Comparison of ENCODE assay signal across 13 cellular contexts in genomic region chr12:104011265-104011664, GRCh38. TPM values are rescaled to one million over a fixed set of nuclear protein-coding genes. Genes with fewer than 3 reads are reported as not detected.
DNase-seq lines count a peak whose midpoint lies in the region; ATAC-seq, FAIRE-seq and TF ChIP-seq lines count a peak whose summit lies in the region.
"Had no signal": no experiment of that assay in that cellular context is flagged by ENCODE, and none has a peak within 500 bp of the region (broad histone marks: within the 10 kb centered on the region; RNA-seq: fewer than 3 reads in every experiment).

No MANE protein-coding gene starts in this region.

- TF ChIP-seq CTCF in osteocyte (IDR thresholded peaks at IDR 0.05) = no peak

- DNase-seq in Daoy (ENCODE audit: low read depth) = peak; percentile 88
- DNase-seq in RCC 7860 (ENCODE audit: low spot score) = peak; percentile 51
- peak; percentile 78 for DNase-seq in epithelial cell of prostate (ENCODE audit: low read depth, low spot score)
- no peak for DNase-seq in osteocyte (ENCODE audit: extremely low spot score, unreplicated experiment)
- DNase-seq in T-helper 17 cell = no peak
- DNase-seq in NCI-H1417 (lab: John Stamatoyannopoulos, UW) = no peak
- no peak for DNase-seq in NCI-H2107 treated with DMSO at 0.1 percent for 48 hours (lab: John Stamatoyannopoulos, UW; ENCODE audit: unreplicated experiment)
- DNase-seq: mucosa of descending colon; stimulated activated CD8-positive, alpha-beta memory T cell treated with anti-CD3 and anti-CD28 coated beads, Interleukin-4, amount 100 ng/mL, for 48 hours had no signal

- H3K4me1 Mint-ChIP-seq in osteocyte (ENCODE audit: unreplicated experiment) = peaks cover 29% of the 10 kb centered on the region
- H3K4me1 Mint-ChIP-seq in T-helper 17 cell = no peaks in the 10 kb centered on the region

- peaks cover 18% of the 10 kb centered on the region for H3K36me3 Mint-ChIP-seq in osteocyte (ENCODE audit: unreplicated experiment)
- peaks cover 7% of the 10 kb centered on the region for H3K36me3 Mint-ChIP-seq in T-helper 17 cell (ENCODE audit: low read depth)

- H3K4me3 Mint-ChIP-seq in osteocyte (ENCODE audit: unreplicated experiment) = no peak overlapping the region
- H3K4me3 Mint-ChIP-seq in T-helper 17 cell = no peak overlapping the region
- H3K4me3 Mint-ChIP-seq: T-helper 2 cell treated with Interferon-gamma antibody and Interleukin-4, amounts not matched to agents 5 μg/mL and 100 μg/mL, for 36 hours had no signal

- ATAC-seq in GM19463 (IDR thresholded peaks at IDR 0.05; ENCODE audit: unreplicated experiment) (no peak), T-helper 17 cell (no peak)
- ATAC-seq: mucosa of descending colon had no signal

- H3K27ac ChIP-seq in epithelial cell of prostate = peak overlapping the region; percentile 84
- H3K27ac ChIP-seq: hepatocyte, KMS-11 had no signal

- no peaks in the 10 kb centered on the region for H3K27me3 Mint-ChIP-seq in osteocyte (ENCODE audit: unreplicated experiment)
- peaks cover 34% of the 10 kb centered on the region for H3K27me3 Mint-ChIP-seq in T-helper 17 cell

- H3K27ac Mint-ChIP-seq in osteocyte (ENCODE audit: unreplicated experiment) = peak overlapping the region; percentile 40
- no peak overlapping the region for H3K27ac Mint-ChIP-seq in T-helper 17 cell
- H3K27ac Mint-ChIP-seq: T-helper 2 cell treated with Interferon-gamma antibody and Interleukin-4, amounts not matched to agents 5 μg/mL and 100 μg/mL, for 36 hours had no signal

- no peaks in the 10 kb centered on the region for H3K9me3 ChIP-seq in T-helper 17 cell (ENCODE audit: control insufficient read depth, low read length, poor library complexity, severe bottlenecking)
- H3K9me3 ChIP-seq: mucosa of descending colon had no signal

- H3K9me3 Mint-ChIP-seq in osteocyte (ENCODE audit: unreplicated experiment) = peaks cover 5% of the 10 kb centered on the region
- H3K9me3 Mint-ChIP-seq: T-helper 2 cell treated with Interferon-gamma antibody and Interleukin-4, amounts not matched to agents 5 μg/mL and 100 μg/mL, for 36 hours had no signal

- FAIRE-seq in RCC 7860 (lab: Jason Lieb, UNC) = no peak

RNA-seq across cellular contexts. Expression of gene GLT8D2, which starts 38.7 kb away (rescaled TPM):
- total RNA-seq in Daoy (2014; rRNA removed; shearing (Covaris generic)) = 4.0 and 6.6 TPM in 2 replicates
- 45.4 and 64.7 TPM in 2 replicates for total RNA-seq in osteocyte
- not detected for total RNA-seq in T-helper 17 cell

RNA-seq across cellular contexts. Expression of gene TDG, which starts 45.6 kb away (rescaled TPM):
- total RNA-seq in Daoy (2014; rRNA removed; shearing (Covaris generic)) = 35.2 and 42.0 TPM in 2 replicates
- 32.7 and 33.9 TPM in 2 replicates for total RNA-seq in osteocyte
- total RNA-seq in T-helper 17 cell = 10 to 100 TPM; 27.0 to 30.4 TPM

RNA-seq across cellular contexts. Expression of gene HCFC2, which starts 53.1 kb away (rescaled TPM):
- 10.3 and 15.1 TPM in 2 replicates for total RNA-seq in Daoy (2014; rRNA removed; shearing (Covaris generic))
- total RNA-seq in osteocyte = 20.1 and 21.3 TPM in 2 replicates
- 10 to 100 TPM; 13.9 to 15.2 TPM for total RNA-seq in T-helper 17 cell

Comparison
In these comparisons a context has a peak if more than half of its experiments do, and no peak if none do; other contexts are left out.
1. DNase-seq: peak in Daoy (single experiment), RCC 7860 (single experiment) and epithelial cell of prostate (single experiment); none in osteocyte (single experiment), T-helper 17 cell (0 of 3), NCI-H1417 (0 of 3) and NCI-H2107 treated with DMSO at 0.1 percent for 48 hours (single experiment).